11 cellular contexts compared by ENCODE assay signal in genomic region chr15:92663250-92663951, GRCh38. TPM values are rescaled to one million over a fixed set of nuclear protein-coding genes. Genes with fewer than 3 reads are reported as not detected.
DNase-seq lines count a peak whose midpoint lies in the region; ATAC-seq and FAIRE-seq lines count a peak whose summit lies in the region.
"Had no signal": no experiment of that assay in that cellular context is flagged by ENCODE, and none has a peak within 500 bp of the region (broad histone marks: within the 10 kb centered on the region; RNA-seq: fewer than 3 reads in every experiment).

No MANE protein-coding gene starts in this region.

- ATAC-seq in GM21825 (IDR thresholded peaks at IDR 0.05; ENCODE audit: unreplicated experiment) (peak; percentile 65), GM21367 (IDR thresholded peaks at IDR 0.05; ENCODE audit: unreplicated experiment) (no peak)
- ATAC-seq: gastrocnemius medialis had no signal

- FAIRE-seq in urothelium cell line (lab: Jason Lieb, UNC), result no peak

- DNase-seq in activated CD8-positive, alpha-beta memory T cell treated with anti-CD3 and anti-CD28 coated beads, Interleukin-2, amount 50 U/mL, for 24 hours (ENCODE audit: extremely low read depth), result peak; percentile 12
- DNase-seq in activated CD8-positive, alpha-beta memory T cell treated with anti-CD3 and anti-CD28 coated beads, Interleukin-2, amount 50 U/mL, for 48 hours, result no peak
- DNase-seq in M059J (ENCODE audit: low read depth), result peak; percentile 41
- DNase-seq in stimulated activated CD8-positive, alpha-beta memory T cell treated with anti-CD3 and anti-CD28 coated beads, Interleukin-7, amount 100 ng/mL, for 48 hours (ENCODE audit: extremely low read depth in 1 of 2, low read depth in 1 of 2), result peak; percentile 3 to 43
- no peak for DNase-seq in NCI-H187 (lab: John Stamatoyannopoulos, UW)
- DNase-seq in urothelium cell line (ENCODE audit: low spot score), result no peak
- DNase-seq: gastrocnemius medialis, NCI-H1436, uterus had no signal

RNA-seq across cellular contexts. Expression of gene FAM174B, which starts 7.8 kb away (rescaled TPM):
- total RNA-seq in M059J (2014; rRNA removed; shearing (Covaris generic)), result 19.9 and 20.1 TPM in 2 replicates

Comparison
In these comparisons a context has a peak if more than half of its experiments do, and no peak if none do; other contexts are left out.
1. DNase-seq: peak in activated CD8-positive, alpha-beta memory T cell treated with anti-CD3 and anti-CD28 coated beads, Interleukin-2, amount 50 U/mL, for 24 hours (single experiment), M059J (single experiment) and stimulated activated CD8-positive, alpha-beta memory T cell treated with anti-CD3 and anti-CD28 coated beads, Interleukin-7, amount 100 ng/mL, for 48 hours (2 of 2); none in activated CD8-positive, alpha-beta memory T cell treated with anti-CD3 and anti-CD28 coated beads, Interleukin-2, amount 50 U/mL, for 48 hours (single experiment), NCI-H187 (0 of 2) and urothelium cell line (single experiment).